17 cellular contexts compared by ENCODE assay signal in genomic region chr11:104394508-104394907, GRCh38.
"Had no signal": no experiment of that assay in that cellular context is flagged by ENCODE, and none has a peak within 500 bp of the region (broad histone marks: within the 10 kb centered on the region; RNA-seq: fewer than 3 reads in every experiment).

No MANE protein-coding gene starts in this region.

- ATAC-seq: effector memory CD8-positive, alpha-beta T cell; gastrocnemius medialis; heart right ventricle; left lobe of liver; naive thymus-derived CD4-positive, alpha-beta T cell had no signal

- H3K27ac ChIP-seq: epithelial cell of prostate, esophagus muscularis mucosa, gastrocnemius medialis, heart right ventricle, neutrophil, right atrium auricular region, sigmoid colon, skin epidermis had no signal

- H3K4me3 ChIP-seq: esophagus muscularis mucosa, gastrocnemius medialis, heart right ventricle, right atrium auricular region, sigmoid colon, skin epidermis had no signal

- H3K4me3 Mint-ChIP-seq: dendritic cell treated with granulocyte-macrophage colony-stimulating factor and Interleukin-4, amounts not matched to agents 40 ng/mL and 50 ng/mL, for 4 days; effector memory CD8-positive, alpha-beta T cell; naive thymus-derived CD4-positive, alpha-beta T cell had no signal

- H3K27ac Mint-ChIP-seq: dendritic cell treated with granulocyte-macrophage colony-stimulating factor and Interleukin-4, amounts not matched to agents 40 ng/mL and 50 ng/mL, for 4 days; effector memory CD8-positive, alpha-beta T cell; naive thymus-derived CD4-positive, alpha-beta T cell had no signal

- H3K9me3 ChIP-seq: esophagus muscularis mucosa, gastrocnemius medialis, heart right ventricle, neutrophil, right atrium auricular region, sigmoid colon had no signal

- DNase-seq: effector memory CD8-positive, alpha-beta T cell; gastrocnemius medialis; heart right ventricle; islet precursor cell; mammary epithelial cell; naive thymus-derived CD4-positive, alpha-beta T cell; posterior cingulate gyrus; sigmoid colon; stimulated activated naive CD4-positive, alpha-beta T cell treated with Interleukin-2 at 50 U/mL for 16 hours; trophoblast cell had no signal

- H3K4me1 ChIP-seq: esophagus muscularis mucosa, gastrocnemius medialis, heart right ventricle, right atrium auricular region, sigmoid colon had no signal

- H3K27me3 Mint-ChIP-seq: dendritic cell treated with granulocyte-macrophage colony-stimulating factor and Interleukin-4, amounts not matched to agents 40 ng/mL and 50 ng/mL, for 4 days had no signal

- H3K36me3 ChIP-seq: esophagus muscularis mucosa, gastrocnemius medialis, heart right ventricle, neutrophil, right atrium auricular region, sigmoid colon had no signal

- H3K9me3 Mint-ChIP-seq: dendritic cell treated with granulocyte-macrophage colony-stimulating factor and Interleukin-4, amounts not matched to agents 40 ng/mL and 50 ng/mL, for 4 days; effector memory CD8-positive, alpha-beta T cell; naive thymus-derived CD4-positive, alpha-beta T cell had no signal

- H3K27me3 ChIP-seq: esophagus muscularis mucosa, gastrocnemius medialis, heart right ventricle, neutrophil, right atrium auricular region, sigmoid colon had no signal

- H3K36me3 Mint-ChIP-seq: naive thymus-derived CD4-positive, alpha-beta T cell had no signal

- H3K4me1 Mint-ChIP-seq: naive thymus-derived CD4-positive, alpha-beta T cell had no signal
